17 cellular contexts compared by ENCODE assay signal in the genomic region with DNA sequence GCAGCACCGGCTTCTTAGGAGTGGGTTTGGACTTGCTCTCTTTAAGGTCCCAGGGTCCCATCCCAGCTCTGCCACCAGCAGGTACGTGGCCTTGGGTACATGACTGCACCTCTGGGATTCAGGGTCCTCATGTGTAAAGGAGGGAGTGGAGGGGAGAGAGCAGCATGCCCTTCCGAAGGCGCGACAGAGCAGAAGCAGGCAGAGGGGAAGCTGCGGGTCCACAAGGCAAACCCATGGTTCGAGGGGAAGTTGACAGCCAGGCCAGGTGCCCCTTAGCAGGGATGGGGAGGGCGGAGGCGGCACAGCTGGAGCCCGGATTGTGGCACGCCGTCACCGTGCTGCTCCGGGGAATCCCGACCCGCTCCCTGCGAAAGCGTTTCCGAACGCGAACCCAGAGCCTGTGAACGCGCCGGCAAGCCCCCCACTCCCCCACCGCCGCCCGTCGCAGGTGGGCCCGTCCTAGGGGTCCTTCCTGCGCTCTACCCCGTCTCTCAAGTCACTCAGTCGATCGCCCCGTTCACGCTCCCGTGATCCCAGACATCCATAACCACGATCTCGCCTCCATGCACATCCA. TPM values are rescaled to one million over a fixed set of nuclear protein-coding genes. Genes with fewer than 3 reads are reported as not detected.
A peak's percentile ranks its signal among the peaks of the same experiment; 100 is the strongest.
DNase-seq lines count a peak whose midpoint lies in the region; ATAC-seq and TF ChIP-seq lines count a peak whose summit lies in the region.
"Had no signal": no experiment of that assay in that cellular context is flagged by ENCODE, and none has a peak within 500 bp of the region (broad histone marks: within the 10 kb centered on the region; RNA-seq: fewer than 3 reads in every experiment).

No MANE protein-coding gene starts in this region.

- no peak for ATAC-seq in stimulated activated naive B cell treated with anti-CD40 and anti-IgM and Interleukin-4, amounts not matched to agents 10 μg/mL and 1 μg/mL and 100 μg/mL, for 72 hours (replicated peaks)
- ATAC-seq in PC-3 = no peak
- ATAC-seq: natural killer cell had no signal

- H3K9me3 ChIP-seq in ascending aorta (no peaks in the 10 kb centered on the region), iPS-18c (ENCODE audit: control insufficient read depth, insufficient read depth, low read length) (peaks cover 3% of the 10 kb centered on the region), PC-3 (ENCODE audit: low read length) (no peaks in the 10 kb centered on the region)
- no peaks in the 10 kb centered on the region for H3K9me3 ChIP-seq in CD4-positive, alpha-beta memory T cell (ENCODE audit: control insufficient read depth in 1 of 2, low read length in 2 of 2)

- peak overlapping the region; percentile 31 for H3K27ac Mint-ChIP-seq in activated T-cell treated with anti-CD3 and anti-CD28 coated beads, Interleukin-2, amount 50 U/mL, for 24 hours
- H3K27ac Mint-ChIP-seq in stimulated activated naive B cell treated with anti-CD40 and anti-IgM and Interleukin-4, amounts not matched to agents 10 μg/mL and 1 μg/mL and 100 μg/mL, for 72 hours = peak overlapping the region; percentile 84
- peak overlapping the region in 1 of 7 donors; percentile 72 for H3K27ac Mint-ChIP-seq in CD4-positive, alpha-beta memory T cell
- H3K27ac Mint-ChIP-seq: natural killer cell had no signal

- peaks cover 14% of the 10 kb centered on the region for H3K4me1 Mint-ChIP-seq in activated T-cell treated with anti-CD3 and anti-CD28 coated beads, Interleukin-2, amount 50 U/mL, for 24 hours (ENCODE audit: low read depth)
- peaks cover 11 to 26% of the 10 kb centered on the region in 2 donors for H3K4me1 Mint-ChIP-seq in stimulated activated naive B cell treated with anti-CD40 and anti-IgM and Interleukin-4, amounts not matched to agents 10 μg/mL and 1 μg/mL and 100 μg/mL, for 72 hours
- H3K4me1 Mint-ChIP-seq in CD4-positive, alpha-beta memory T cell = peaks cover 9 to 19% (median 13%) of the 10 kb centered on the region in 4 donors

- H3K36me3 Mint-ChIP-seq in activated T-cell treated with anti-CD3 and anti-CD28 coated beads, Interleukin-2, amount 50 U/mL, for 24 hours (ENCODE audit: low read depth) = no peaks in the 10 kb centered on the region
- H3K36me3 Mint-ChIP-seq in stimulated activated naive B cell treated with anti-CD40 and anti-IgM and Interleukin-4, amounts not matched to agents 10 μg/mL and 1 μg/mL and 100 μg/mL, for 72 hours = peaks cover 4 to 17% of the 10 kb centered on the region in 2 donors
- peaks cover 1 to 8% of the 10 kb centered on the region in 2 donors for H3K36me3 Mint-ChIP-seq in CD4-positive, alpha-beta memory T cell
- H3K36me3 Mint-ChIP-seq: natural killer cell had no signal

- H3K36me3 ChIP-seq in ascending aorta (no peaks in the 10 kb centered on the region), PC-3 (ENCODE audit: low read depth, low read length) (no peaks in the 10 kb centered on the region)
- H3K36me3 ChIP-seq in CD4-positive, alpha-beta memory T cell (ENCODE audit: insufficient read depth, low read length) = no peaks in the 10 kb centered on the region

- CTCF ChIA-PET in CD4-positive, alpha-beta memory T cell (lab: Charles Lee; ENCODE audit: partially characterized antibody) = no interaction called here
- CTCF ChIA-PET in PC-3 (lab: Charles Lee) = no interaction called here

- H3K4me1 ChIP-seq in ascending aorta = no peaks in the 10 kb centered on the region
- H3K4me1 ChIP-seq in CD4-positive, alpha-beta memory T cell (ENCODE audit: insufficient read depth, low read length) = peaks cover 19% of the 10 kb centered on the region
- H3K4me1 ChIP-seq in PC-3 (ENCODE audit: insufficient read depth, low read length) = peaks cover 15% of the 10 kb centered on the region; the same call in 1 of the 2 replicates

- no peak overlapping the region for H2AFZ ChIP-seq in PC-3 (ENCODE audit: low read length)

- H3K4me2 ChIP-seq in PC-3 (ENCODE audit: low read length) = no peak overlapping the region

- no TSS peak for BruUV-seq in PC-3 (replicated peaks; lab: Mats Ljungman, UMichigan)

- peaks cover 4% of the 10 kb centered on the region; the same call in 1 of the 2 replicates for H3K79me2 ChIP-seq in PC-3 (ENCODE audit: low read length)

- POLR2A ChIA-PET in CD4-positive, alpha-beta memory T cell (lab: Charles Lee; ENCODE audit: partially characterized antibody) = no interaction called here
- POLR2A ChIA-PET in PC-3 (lab: Charles Lee; ENCODE audit: unreplicated experiment) = no interaction called here

- intact Hi-C loops in ascending aorta (cut with DNase I) (loop anchor here (5.0 kb wide), 1 partner anchor 83 kb away; no protein-coding TSS in a partner anchor), PC-3 (cut with micrococcal nuclease) (loop anchor here (5.0 kb wide), 1 partner anchor 38 kb away; no protein-coding TSS in a partner anchor)
- intact Hi-C loops in CD4-positive, alpha-beta memory T cell (cut with micrococcal nuclease) = no loop called here

- peak overlapping the region in 1 of 2 donors; percentile 83 for H3K4me3 ChIP-seq in ascending aorta
- peak overlapping the region; percentile 34; the same call in 1 of the 2 replicates for H3K4me3 ChIP-seq in iPS-18c (ENCODE audit: insufficient read depth, low read depth, low read length)
- H3K4me3 ChIP-seq in CD4-positive, alpha-beta memory T cell (ENCODE audit: low read length in 2 of 2) = no peak overlapping the region
- H3K4me3 ChIP-seq in PC-3 (ENCODE audit: low read length) = no peak overlapping the region

- H3K9ac ChIP-seq in PC-3 (ENCODE audit: low read length) = no peak overlapping the region

- H4K20me1 ChIP-seq in PC-3 (ENCODE audit: low read length) = no peaks in the 10 kb centered on the region

- no peak for DNase-seq in activated T-cell treated with anti-CD3 and anti-CD28 coated beads, Interleukin-2, amount 50 U/mL, for 24 hours
- DNase-seq in activated T-cell treated with anti-CD3 and anti-CD28 coated beads, Interleukin-2, amount 50 U/mL, for 1 hour = no peak
- DNase-seq in ascending aorta (ENCODE audit: low spot score in 2 of 2) = no peak
- no peak for DNase-seq in stimulated activated naive B cell treated with anti-CD40 and anti-IgM and Interleukin-4, amounts not matched to agents 10 μg/mL and 1 μg/mL and 100 μg/mL, for 72 hours
- DNase-seq in CD4-positive, alpha-beta memory T cell = no peak
- DNase-seq in activated naive CD4-positive, alpha-beta T cell treated with anti-CD3 and anti-CD28 coated beads, Interleukin-2, amount 50 U/mL, for 16 hours = no peak
- no peak for DNase-seq in PC-3
- DNase-seq: activated CD4-positive, alpha-beta T cell treated with anti-CD3 and anti-CD28 coated beads, Interleukin-2, amount 50 U/mL, for 4 hours; activated gamma-delta T cell treated with Interleukin-2 at 50 U/mL for 16 hours; COR-L47; natural killer cell; NCI-H1105 treated with DMSO at 0.1 percent for 48 hours; NCI-H345; small intestine; T-helper 1 cell had no signal

- H3K27ac ChIP-seq in ascending aorta (peak overlapping the region; percentile 92 to 94), PC-3 (ENCODE audit: low read length) (no peak overlapping the region)
- no peak overlapping the region for H3K27ac ChIP-seq in CD4-positive, alpha-beta memory T cell (ENCODE audit: low read depth, low read length)

- TF ChIP-seq CTCF in ascending aorta (IDR thresholded peaks at IDR 0.05) = no peak
- no peak for TF ChIP-seq CTCF in PC-3 (conservative IDR thresholded peaks at IDR 0.05; ENCODE audit: low read depth, low read length)

- peaks cover 42% of the 10 kb centered on the region for H3K27me3 Mint-ChIP-seq in activated T-cell treated with anti-CD3 and anti-CD28 coated beads, Interleukin-2, amount 50 U/mL, for 24 hours
- peaks cover 58 to 71% of the 10 kb centered on the region in 2 donors for H3K27me3 Mint-ChIP-seq in stimulated activated naive B cell treated with anti-CD40 and anti-IgM and Interleukin-4, amounts not matched to agents 10 μg/mL and 1 μg/mL and 100 μg/mL, for 72 hours
- peaks cover 20 to 28% of the 10 kb centered on the region in 2 donors for H3K27me3 Mint-ChIP-seq in CD4-positive, alpha-beta memory T cell

- H3K27me3 ChIP-seq in ascending aorta (peaks cover 4% of the 10 kb centered on the region), PC-3 (ENCODE audit: low read length) (no peaks in the 10 kb centered on the region)
- H3K27me3 ChIP-seq in CD4-positive, alpha-beta memory T cell (ENCODE audit: insufficient read depth, low read length) = peaks cover 8% of the 10 kb centered on the region

- H3K4me3 Mint-ChIP-seq in activated T-cell treated with anti-CD3 and anti-CD28 coated beads, Interleukin-2, amount 50 U/mL, for 24 hours = no peak overlapping the region
- peak overlapping the region; percentile 31 to 36 for H3K4me3 Mint-ChIP-seq in stimulated activated naive B cell treated with anti-CD40 and anti-IgM and Interleukin-4, amounts not matched to agents 10 μg/mL and 1 μg/mL and 100 μg/mL, for 72 hours
- peak overlapping the region in 1 of 8 donors; percentile 59 for H3K4me3 Mint-ChIP-seq in CD4-positive, alpha-beta memory T cell
- H3K4me3 Mint-ChIP-seq: natural killer cell had no signal

- H3K9me2 ChIP-seq in PC-3 (replicated peaks; ENCODE audit: low read length) = no peaks in the 10 kb centered on the region

- H3K9me3 Mint-ChIP-seq in activated T-cell treated with anti-CD3 and anti-CD28 coated beads, Interleukin-2, amount 50 U/mL, for 24 hours = no peaks in the 10 kb centered on the region
- H3K9me3 Mint-ChIP-seq in stimulated activated naive B cell treated with anti-CD40 and anti-IgM and Interleukin-4, amounts not matched to agents 10 μg/mL and 1 μg/mL and 100 μg/mL, for 72 hours = no peaks in the 10 kb centered on the region
- H3K9me3 Mint-ChIP-seq in CD4-positive, alpha-beta memory T cell = peaks cover 0 to 7% (median 0%) of the 10 kb centered on the region in 8 donors
- H3K9me3 Mint-ChIP-seq: natural killer cell had no signal

- no peaks in the 10 kb centered on the region for H3F3A ChIP-seq in PC-3 (ENCODE audit: low read length, unreplicated experiment)

RNA-seq across cellular contexts. Expression of a gene that starts 4.1 kb away (rescaled TPM):
- total RNA-seq in ascending aorta = 100 TPM
- not detected for total RNA-seq in CD4-positive, alpha-beta memory T cell
- not detected for polyA plus RNA-seq in CD4-positive, alpha-beta memory T cell
- total RNA-seq in PC-3 (2014; rRNA removed) = 7.1 and 8.5 TPM in 2 replicates
- polyA plus RNA-seq: keratinocyte had no signal

RNA-seq across cellular contexts. Expression of a gene that starts 56.7 kb away (rescaled TPM):
- not detected for total RNA-seq in ascending aorta
- total RNA-seq in CD4-positive, alpha-beta memory T cell = not detected
- polyA plus RNA-seq in CD4-positive, alpha-beta memory T cell = not detected
- not detected in 2 replicates for total RNA-seq in PC-3 (2014; rRNA removed)
- total RNA-seq: natural killer cell had no signal
- polyA plus RNA-seq: small intestine had no signal

Comparison
In these comparisons a context has a peak if more than half of its experiments do, and no peak if none do; other contexts are left out.
1. H3K27ac ChIP-seq: peak in ascending aorta (2 of 2); none in CD4-positive, alpha-beta memory T cell (single experiment) and PC-3 (single experiment).
2. RNA of a gene that starts 4.1 kb away (total RNA-seq): 100 TPM in ascending aorta (single experiment); 7.1 to 8.5 TPM in PC-3 and not detected in CD4-positive, alpha-beta memory T cell; every median in the first group is over 10 times any median in the second.